Comparison of ENCODE assay signal across 1 cellular context in genomic region chr11:66568124-66568916, GRCh38.
A peak's percentile ranks its signal among the peaks of the same experiment; 100 is the strongest.
TF ChIP-seq lines count a peak whose summit lies in the region.

TSS of gene CTSF (minus strand) at chr11:66568606. CDS start at chr11:66568486, 120 bp downstream.

TF ChIP-seq in K562, 482 proteins besides CTCF, POLR2A, EP300 and RAD21 (continued from another document and continues in another):
- no peak for TF ChIP-seq BRCA1 (IDR thresholded peaks at IDR 0.05)
- 0 out of 2 replicates have a peak, but pooled peaks have one; percentile 51 for TF ChIP-seq BRCA1 (CRISPR knock-in tag; IDR thresholded peaks at IDR 0.05)
- no peak for TF ChIP-seq HMG20B (CRISPR knock-in tag; IDR thresholded peaks at IDR 0.05)
- no peak for TF ChIP-seq KDM1A (IDR thresholded peaks at IDR 0.05)
- TF ChIP-seq SIN3B (IDR thresholded peaks at IDR 0.05; ENCODE audit: low read depth): no peak; the same call in 1 of the 2 replicates
- TF ChIP-seq ZNF780A (CRISPR knock-in tag; IDR thresholded peaks at IDR 0.05): no peak
- no peak for TF ChIP-seq GABPB2 (CRISPR knock-in tag; conservative IDR thresholded peaks at IDR 0.05)
- TF ChIP-seq PTTG1 (tag; IDR thresholded peaks at IDR 0.05; ENCODE audit: low read depth): no peak
- TF ChIP-seq, protein P1, sequence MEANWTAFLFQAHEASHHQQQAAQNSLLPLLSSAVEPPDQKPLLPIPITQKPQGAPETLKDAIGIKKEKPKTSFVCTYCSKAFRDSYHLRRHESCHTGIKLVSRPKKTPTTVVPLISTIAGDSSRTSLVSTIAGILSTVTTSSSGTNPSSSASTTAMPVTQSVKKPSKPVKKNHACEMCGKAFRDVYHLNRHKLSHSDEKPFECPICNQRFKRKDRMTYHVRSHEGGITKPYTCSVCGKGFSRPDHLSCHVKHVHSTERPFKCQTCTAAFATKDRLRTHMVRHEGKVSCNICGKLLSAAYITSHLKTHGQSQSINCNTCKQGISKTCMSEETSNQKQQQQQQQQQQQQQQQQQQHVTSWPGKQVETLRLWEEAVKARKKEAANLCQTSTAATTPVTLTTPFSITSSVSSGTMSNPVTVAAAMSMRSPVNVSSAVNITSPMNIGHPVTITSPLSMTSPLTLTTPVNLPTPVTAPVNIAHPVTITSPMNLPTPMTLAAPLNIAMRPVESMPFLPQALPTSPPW (CRISPR knock-in tag; IDR thresholded peaks at IDR 0.05): no peak; the same call in 1 of the 2 replicates
- no peak for TF ChIP-seq PRPF4 (IDR thresholded peaks at IDR 0.05; ENCODE audit: insufficient read depth, low read depth, low read length, poor library complexity, severe bottlenecking)
- 0 out of 2 replicates have a peak, but pooled peaks have one; percentile 55 for TF ChIP-seq KAT7 (CRISPR knock-in tag; IDR thresholded peaks at IDR 0.05; ENCODE audit: borderline replicate concordance)
- TF ChIP-seq DIDO1 (tag; IDR thresholded peaks at IDR 0.05; ENCODE audit: low read depth): no peak
- TF ChIP-seq HNRNPUL1 (IDR thresholded peaks at IDR 0.05; ENCODE audit: low read length): no peak
- TF ChIP-seq FIP1L1 (IDR thresholded peaks at IDR 0.05; ENCODE audit: low read depth, low read length, poor library complexity, severe bottlenecking): no peak
- no peak for TF ChIP-seq BCL6 (CRISPR knock-in tag; IDR thresholded peaks at IDR 0.05)
- no peak for TF ChIP-seq ZNF175 (CRISPR knock-in tag; IDR thresholded peaks at IDR 0.05; ENCODE audit: low read depth)
- TF ChIP-seq, protein P2, sequence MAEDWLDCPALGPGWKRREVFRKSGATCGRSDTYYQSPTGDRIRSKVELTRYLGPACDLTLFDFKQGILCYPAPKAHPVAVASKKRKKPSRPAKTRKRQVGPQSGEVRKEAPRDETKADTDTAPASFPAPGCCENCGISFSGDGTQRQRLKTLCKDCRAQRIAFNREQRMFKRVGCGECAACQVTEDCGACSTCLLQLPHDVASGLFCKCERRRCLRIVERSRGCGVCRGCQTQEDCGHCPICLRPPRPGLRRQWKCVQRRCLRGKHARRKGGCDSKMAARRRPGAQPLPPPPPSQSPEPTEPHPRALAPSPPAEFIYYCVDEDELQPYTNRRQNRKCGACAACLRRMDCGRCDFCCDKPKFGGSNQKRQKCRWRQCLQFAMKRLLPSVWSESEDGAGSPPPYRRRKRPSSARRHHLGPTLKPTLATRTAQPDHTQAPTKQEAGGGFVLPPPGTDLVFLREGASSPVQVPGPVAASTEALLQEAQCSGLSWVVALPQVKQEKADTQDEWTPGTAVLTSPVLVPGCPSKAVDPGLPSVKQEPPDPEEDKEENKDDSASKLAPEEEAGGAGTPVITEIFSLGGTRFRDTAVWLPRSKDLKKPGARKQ (CRISPR knock-in tag; IDR thresholded peaks at IDR 0.05): no peak
- no peak; the same call in 1 of the 2 replicates for TF ChIP-seq EP400 (IDR thresholded peaks at IDR 0.05)
- no peak for TF ChIP-seq HCFC1 (IDR thresholded peaks at IDR 0.05; ENCODE audit: low read depth, low read length)
- TF ChIP-seq KLF16 (IDR thresholded peaks at IDR 0.05): no peak
- peak; percentile 78 for TF ChIP-seq FOXJ2 (tag; IDR thresholded peaks at IDR 0.05)
- TF ChIP-seq ZNF696 (CRISPR knock-in tag; conservative IDR thresholded peaks at IDR 0.05): no peak
- no peak for TF ChIP-seq BRD9 (IDR thresholded peaks at IDR 0.05; ENCODE audit: low read depth, partially characterized antibody)
- no peak for TF ChIP-seq SMARCE1 (IDR thresholded peaks at IDR 0.05)
- no peak for TF ChIP-seq ZSCAN29 (IDR thresholded peaks at IDR 0.05)
- TF ChIP-seq FOXA1 (IDR thresholded peaks at IDR 0.05; ENCODE audit: borderline replicate concordance): no peak
- peak; percentile 55 for TF ChIP-seq ERF (CRISPR knock-in tag; IDR thresholded peaks at IDR 0.05)
- no peak for TF ChIP-seq HDAC8 (tag; IDR thresholded peaks at IDR 0.05)
- TF ChIP-seq COPS2 (conservative IDR thresholded peaks at IDR 0.05): no peak
- no peak for TF ChIP-seq CREM (IDR thresholded peaks at IDR 0.05; ENCODE audit: low read depth)
- TF ChIP-seq STAG1 (CRISPR knock-in tag; IDR thresholded peaks at IDR 0.05; ENCODE audit: borderline replicate concordance): peak; percentile 45
- no peak for TF ChIP-seq SMC3 (conservative IDR thresholded peaks at IDR 0.05; ENCODE audit: insufficient read depth, low read depth, low read length)
- TF ChIP-seq ZFP30 (CRISPR knock-in tag; IDR thresholded peaks at IDR 0.05; ENCODE audit: borderline replicate concordance): no peak
- TF ChIP-seq, protein P3, sequence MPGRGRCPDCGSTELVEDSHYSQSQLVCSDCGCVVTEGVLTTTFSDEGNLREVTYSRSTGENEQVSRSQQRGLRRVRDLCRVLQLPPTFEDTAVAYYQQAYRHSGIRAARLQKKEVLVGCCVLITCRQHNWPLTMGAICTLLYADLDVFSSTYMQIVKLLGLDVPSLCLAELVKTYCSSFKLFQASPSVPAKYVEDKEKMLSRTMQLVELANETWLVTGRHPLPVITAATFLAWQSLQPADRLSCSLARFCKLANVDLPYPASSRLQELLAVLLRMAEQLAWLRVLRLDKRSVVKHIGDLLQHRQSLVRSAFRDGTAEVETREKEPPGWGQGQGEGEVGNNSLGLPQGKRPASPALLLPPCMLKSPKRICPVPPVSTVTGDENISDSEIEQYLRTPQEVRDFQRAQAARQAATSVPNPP (IDR thresholded peaks at IDR 0.05; ENCODE audit: borderline replicate concordance, insufficient read depth, insufficient read length): no peak
- no peak for TF ChIP-seq GTF2B (IDR thresholded peaks at IDR 0.05; ENCODE audit: extremely low read depth, insufficient read length)
- TF ChIP-seq ILK (tag; IDR thresholded peaks at IDR 0.05; ENCODE audit: borderline replicate concordance, low read depth): no peak
- 0 out of 2 replicates have a peak, but pooled peaks have one; percentile 17 for TF ChIP-seq TCF3 (CRISPR knock-in tag; IDR thresholded peaks at IDR 0.05)
- TF ChIP-seq TRIM28 (IDR thresholded peaks at IDR 0.05): no peak
- no peak for TF ChIP-seq NEUROD1 (IDR thresholded peaks at IDR 0.05; ENCODE audit: borderline replicate concordance, low read depth, low read length, partially characterized antibody)
- TF ChIP-seq KLF10 (CRISPR knock-in tag; IDR thresholded peaks at IDR 0.05): no peak
- TF ChIP-seq KAT2B (IDR thresholded peaks at IDR 0.05; ENCODE audit: low read depth, low read length): no peak
- TF ChIP-seq SMAD4 (CRISPR knock-in tag; conservative IDR thresholded peaks at IDR 0.05): peak; percentile 57
- TF ChIP-seq ZNF445 (CRISPR knock-in tag; IDR thresholded peaks at IDR 0.05; ENCODE audit: low read depth): no peak
- no peak for TF ChIP-seq IRF2 (CRISPR knock-in tag; IDR thresholded peaks at IDR 0.05)
- TF ChIP-seq RNF2 (IDR thresholded peaks at IDR 0.05): 0 out of 2 replicates have a peak, but pooled peaks have one; percentile 27
- TF ChIP-seq GTF2E2 (tag; IDR thresholded peaks at IDR 0.05): 0 out of 2 replicates have a peak, but pooled peaks have one; percentile 42
- peak; percentile 74; the same call in 1 of the 2 replicates for TF ChIP-seq ATF6 (CRISPR knock-in tag; IDR thresholded peaks at IDR 0.05)
- TF ChIP-seq ZNF253 (CRISPR knock-in tag; conservative IDR thresholded peaks at IDR 0.05): no peak
- TF ChIP-seq, protein P4, sequence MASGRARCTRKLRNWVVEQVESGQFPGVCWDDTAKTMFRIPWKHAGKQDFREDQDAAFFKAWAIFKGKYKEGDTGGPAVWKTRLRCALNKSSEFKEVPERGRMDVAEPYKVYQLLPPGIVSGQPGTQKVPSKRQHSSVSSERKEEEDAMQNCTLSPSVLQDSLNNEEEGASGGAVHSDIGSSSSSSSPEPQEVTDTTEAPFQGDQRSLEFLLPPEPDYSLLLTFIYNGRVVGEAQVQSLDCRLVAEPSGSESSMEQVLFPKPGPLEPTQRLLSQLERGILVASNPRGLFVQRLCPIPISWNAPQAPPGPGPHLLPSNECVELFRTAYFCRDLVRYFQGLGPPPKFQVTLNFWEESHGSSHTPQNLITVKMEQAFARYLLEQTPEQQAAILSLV (tag; IDR thresholded peaks at IDR 0.05): no peak
- no peak; the same call in 1 of the 2 replicates for TF ChIP-seq ZNF143 (CRISPR knock-in tag; IDR thresholded peaks at IDR 0.05)
- no peak for TF ChIP-seq POLR3A (IDR thresholded peaks at IDR 0.05; ENCODE audit: borderline replicate concordance, extremely low read depth, insufficient read depth, insufficient read length)
- TF ChIP-seq, protein P5, sequence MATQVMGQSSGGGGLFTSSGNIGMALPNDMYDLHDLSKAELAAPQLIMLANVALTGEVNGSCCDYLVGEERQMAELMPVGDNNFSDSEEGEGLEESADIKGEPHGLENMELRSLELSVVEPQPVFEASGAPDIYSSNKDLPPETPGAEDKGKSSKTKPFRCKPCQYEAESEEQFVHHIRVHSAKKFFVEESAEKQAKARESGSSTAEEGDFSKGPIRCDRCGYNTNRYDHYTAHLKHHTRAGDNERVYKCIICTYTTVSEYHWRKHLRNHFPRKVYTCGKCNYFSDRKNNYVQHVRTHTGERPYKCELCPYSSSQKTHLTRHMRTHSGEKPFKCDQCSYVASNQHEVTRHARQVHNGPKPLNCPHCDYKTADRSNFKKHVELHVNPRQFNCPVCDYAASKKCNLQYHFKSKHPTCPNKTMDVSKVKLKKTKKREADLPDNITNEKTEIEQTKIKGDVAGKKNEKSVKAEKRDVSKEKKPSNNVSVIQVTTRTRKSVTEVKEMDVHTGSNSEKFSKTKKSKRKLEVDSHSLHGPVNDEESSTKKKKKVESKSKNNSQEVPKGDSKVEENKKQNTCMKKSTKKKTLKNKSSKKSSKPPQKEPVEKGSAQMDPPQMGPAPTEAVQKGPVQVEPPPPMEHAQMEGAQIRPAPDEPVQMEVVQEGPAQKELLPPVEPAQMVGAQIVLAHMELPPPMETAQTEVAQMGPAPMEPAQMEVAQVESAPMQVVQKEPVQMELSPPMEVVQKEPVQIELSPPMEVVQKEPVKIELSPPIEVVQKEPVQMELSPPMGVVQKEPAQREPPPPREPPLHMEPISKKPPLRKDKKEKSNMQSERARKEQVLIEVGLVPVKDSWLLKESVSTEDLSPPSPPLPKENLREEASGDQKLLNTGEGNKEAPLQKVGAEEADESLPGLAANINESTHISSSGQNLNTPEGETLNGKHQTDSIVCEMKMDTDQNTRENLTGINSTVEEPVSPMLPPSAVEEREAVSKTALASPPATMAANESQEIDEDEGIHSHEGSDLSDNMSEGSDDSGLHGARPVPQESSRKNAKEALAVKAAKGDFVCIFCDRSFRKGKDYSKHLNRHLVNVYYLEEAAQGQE (CRISPR knock-in tag; IDR thresholded peaks at IDR 0.05; ENCODE audit: low read depth): no peak
- TF ChIP-seq ZBTB9 (CRISPR knock-in tag; IDR thresholded peaks at IDR 0.05): no peak
- no peak for TF ChIP-seq TEAD2 (tag; IDR thresholded peaks at IDR 0.05)
- no peak for TF ChIP-seq ZBTB34 (CRISPR knock-in tag; IDR thresholded peaks at IDR 0.05)
- TF ChIP-seq JUNB (CRISPR knock-in tag; conservative IDR thresholded peaks at IDR 0.05): no peak
- no peak for TF ChIP-seq IFI16 (CRISPR knock-in tag; IDR thresholded peaks at IDR 0.05)
- TF ChIP-seq TAF1 (IDR thresholded peaks at IDR 0.05; ENCODE audit: control insufficient read depth, extremely low read depth, insufficient read depth, low read length, severe bottlenecking): no peak
- no peak for TF ChIP-seq GATA2 (CRISPR knock-in tag; IDR thresholded peaks at IDR 0.05)
- no peak for TF ChIP-seq ELF1 (tag; IDR thresholded peaks at IDR 0.05)
